ENCODE assay signal across 12 cellular contexts in genomic region chr3:194808709-194809108, GRCh38.
DNase-seq lines count a peak whose midpoint lies in the region; FAIRE-seq and TF ChIP-seq lines count a peak whose summit lies in the region.
"Had no signal": no experiment of that assay in that cellular context is flagged by ENCODE, and none has a peak within 500 bp of the region (broad histone marks: within the 10 kb centered on the region; RNA-seq: fewer than 3 reads in every experiment).

No MANE protein-coding gene starts in this region.

- TF ChIP-seq CTCF in brain microvascular endothelial cell (IDR thresholded peaks at IDR 0.05; ENCODE audit: low read depth, low read length, missing control alignments) = no peak
- TF ChIP-seq CTCF in keratinocyte (optimal IDR thresholded peaks at IDR 0.05 in 1 of 3, IDR thresholded peaks at IDR 0.05 in 1 of 3, conservative IDR thresholded peaks at IDR 0.05 in 1 of 3; ENCODE audit: extremely low read depth in 1 of 3, insufficient read depth in 2 of 3, low read length in 3 of 3) = no peak

- H3K4me2 ChIP-seq in keratinocyte (ENCODE audit: control insufficient read depth, extremely low read depth, insufficient read depth, low read depth, low read length) = no peak overlapping the region

- dilution Hi-C loops in keratinocyte (cut with MboI; ENCODE audit: extremely low pct_ligation_motif_present, low sequenced_read_pairs) = no loop called here

- H3K27me3 ChIP-seq in brain microvascular endothelial cell (replicated peaks) (peaks cover 3% of the 10 kb centered on the region), keratinocyte (ENCODE audit: control insufficient read depth, extremely low read depth, insufficient read depth, low read length) (peaks cover 7% of the 10 kb centered on the region), small intestine (ENCODE audit: control insufficient read depth in 2 of 2, insufficient read depth in 2 of 2, low read length in 2 of 2) (peaks cover 0 to 2% of the 10 kb centered on the region in 2 donors)
- H3K27me3 ChIP-seq: gastrocnemius medialis had no signal

- DNase-seq in Daoy (ENCODE audit: low read depth) (peak; percentile 65), LHCN-M2 (ENCODE audit: low read depth) (peak; percentile 3), brain microvascular endothelial cell (peak; percentile 68), keratinocyte (ENCODE audit: low read depth, low spot score) (peak; percentile 75), T-helper 2 cell (no peak), small intestine (no peak)
- no peak for DNase-seq in stimulated activated naive CD4-positive, alpha-beta T cell treated with Interleukin-2 at 50 U/mL for 16 hours (lab: John Stamatoyannopoulos, UW)
- no peak for DNase-seq in activated CD4-positive, alpha-beta T cell treated with anti-CD3 and anti-CD28 coated beads, Interleukin-2, amount 50 U/mL, for 1 hour
- DNase-seq: DMS153, gastrocnemius medialis, NCI-H2081, substantia nigra had no signal

- no peak overlapping the region for H3K27ac ChIP-seq in brain microvascular endothelial cell
- no peak overlapping the region for H3K27ac ChIP-seq in keratinocyte (ENCODE audit: control insufficient read depth, insufficient read depth, low read length)
- no peak overlapping the region for H3K27ac ChIP-seq in small intestine (ENCODE audit: low read depth in 1 of 2, low read length in 1 of 2)
- H3K27ac ChIP-seq: gastrocnemius medialis had no signal

- H3K4me3 ChIP-seq in brain microvascular endothelial cell (ENCODE audit: low read depth, low read length) (no peak overlapping the region), keratinocyte (ENCODE audit: control insufficient read depth in 2 of 3, extremely low read depth in 1 of 3, insufficient read depth in 2 of 3, low read depth in 1 of 3, low read length in 3 of 3) (no peak overlapping the region), small intestine (ENCODE audit: low read depth in 1 of 2, low read length in 2 of 2) (no peak overlapping the region)
- H3K4me3 ChIP-seq: gastrocnemius medialis had no signal

- H3K79me2 ChIP-seq in keratinocyte (ENCODE audit: control insufficient read depth, insufficient read depth, low read length) = no peaks in the 10 kb centered on the region

- H3K36me3 ChIP-seq in brain microvascular endothelial cell (replicated peaks) (no peaks in the 10 kb centered on the region), keratinocyte (ENCODE audit: control insufficient read depth in 2 of 2, extremely low read depth in 1 of 2, insufficient read depth in 2 of 2, low read length in 2 of 2) (no peaks in the 10 kb centered on the region), small intestine (ENCODE audit: control insufficient read depth in 2 of 2, insufficient read depth in 2 of 2, low read length in 2 of 2) (no peaks in the 10 kb centered on the region)
- H3K36me3 ChIP-seq: gastrocnemius medialis had no signal

- 58 to 75% (median 60%) methylated on average over 2 of the region's 2 CpGs for WGBS in small intestine, 3 donors

- no peaks in the 10 kb centered on the region for H4K20me1 ChIP-seq in keratinocyte (ENCODE audit: control insufficient read depth, extremely low read depth, insufficient read depth, low read length)

- H3K9ac ChIP-seq in keratinocyte (ENCODE audit: control insufficient read depth, extremely low read depth, insufficient read depth, low read length) = no peak overlapping the region

- in situ Hi-C loops in brain microvascular endothelial cell (cut with HindIII; ENCODE audit: low pct_ligation_motif_present, low sequenced_read_pairs) = no loop called here

- no peak overlapping the region for H2AFZ ChIP-seq in keratinocyte (ENCODE audit: control insufficient read depth, low read length)

- FAIRE-seq in keratinocyte (lab: Jason Lieb, UNC) (peak; percentile 88), small intestine (lab: Jason Lieb, UNC) (no peak)

- no peaks in the 10 kb centered on the region for H3K9me1 ChIP-seq in keratinocyte (ENCODE audit: control insufficient read depth, extremely low read depth, insufficient read depth, low read length)

- H3K4me1 ChIP-seq in keratinocyte (ENCODE audit: control insufficient read depth, extremely low read depth, insufficient read depth, low read length) (peaks cover 22% of the 10 kb centered on the region), small intestine (ENCODE audit: control insufficient read depth in 2 of 2, insufficient read depth in 1 of 2, low read depth in 1 of 2, low read length in 1 of 2) (no peaks in the 10 kb centered on the region)
- H3K4me1 ChIP-seq: gastrocnemius medialis had no signal

- H3K9me3 ChIP-seq in keratinocyte (ENCODE audit: control insufficient read depth, low read depth, low read length) = no peaks in the 10 kb centered on the region
- no peaks in the 10 kb centered on the region for H3K9me3 ChIP-seq in small intestine (ENCODE audit: control insufficient read depth, low read depth)
- H3K9me3 ChIP-seq: gastrocnemius medialis had no signal

Comparison
In these comparisons a context has a peak if more than half of its experiments do, and no peak if none do; other contexts are left out.
1. DNase-seq: peak in Daoy (single experiment), LHCN-M2 (single experiment), brain microvascular endothelial cell (single experiment) and keratinocyte (single experiment); none in T-helper 2 cell (0 of 5), stimulated activated naive CD4-positive, alpha-beta T cell treated with Interleukin-2 at 50 U/mL for 16 hours (single experiment), small intestine (single experiment) and activated CD4-positive, alpha-beta T cell treated with anti-CD3 and anti-CD28 coated beads, Interleukin-2, amount 50 U/mL, for 1 hour (single experiment).